ENCODE assay signal across 28 cellular contexts in genomic region chr15:75849167-75849566, GRCh38.
"Had no signal": no experiment of that assay in that cellular context is flagged by ENCODE, and none has a peak within 500 bp of the region (broad histone marks: within the 10 kb centered on the region; RNA-seq: fewer than 3 reads in every experiment).

No MANE protein-coding gene starts in this region.

- H3K27ac ChIP-seq: left ventricle myocardium inferior, neural progenitor cell, neutrophil, parathyroid adenoma, right atrium auricular region, right lobe of liver, stomach, testis, thyroid gland, transverse colon, upper lobe of left lung, vagina had no signal

- DNase-seq: islet precursor cell; left ventricle myocardium inferior; mesendoderm; naive B cell; natural killer cell; nephron progenitor cell; occipital lobe; right lobe of liver; stimulated activated CD4-positive, alpha-beta T cell treated with anti-CD3 and anti-CD28 coated beads, Interleukin-1b, Interleukin-23, amount 100 ng/mL, for 48 hours; stimulated activated CD4-positive, alpha-beta T cell treated with anti-CD3 and anti-CD28 coated beads, Interleukin-2, amount 100 ng/mL, for 48 hours; stimulated activated CD4-positive, alpha-beta T cell treated with anti-CD3 and anti-CD28 coated beads, Interleukin-4, amount 100 ng/mL, for 4 hours; stimulated activated CD8-positive, alpha-beta memory T cell treated with anti-CD3 and anti-CD28 coated beads, Interleukin-4, amount 100 ng/mL, for 48 hours; stimulated activated naive CD8-positive, alpha-beta T cell treated with anti-CD3 and anti-CD28 coated beads, Interleukin-15, Interleukin-2, amounts not matched to agents 100 U/mL and 50 U/mL, for 24 hours; stomach; testis; thyroid gland; transverse colon; upper lobe of left lung had no signal

- H3K4me1 ChIP-seq: parathyroid adenoma had no signal

- H3K9me3 ChIP-seq: left ventricle myocardium inferior, neutrophil, right atrium auricular region, right lobe of liver, stomach, testis, thyroid gland, transverse colon, upper lobe of left lung, vagina had no signal

- H3K4me3 ChIP-seq: left ventricle myocardium inferior, lung, neural progenitor cell, right atrium auricular region, right lobe of liver, smooth muscle cell, stomach, testis, thyroid gland, transverse colon, upper lobe of left lung, vagina had no signal

- H3K36me3 Mint-ChIP-seq: natural killer cell; stimulated activated memory B cell treated with anti-CD40 and anti-IgM and Interleukin-4, amounts not matched to agents 10 μg/mL and 1 μg/mL and 100 μg/mL, for 72 hours had no signal

- H3K9ac ChIP-seq: neural progenitor cell, parathyroid adenoma had no signal

- H3K4me2 ChIP-seq: neural progenitor cell, smooth muscle cell had no signal

- H3K36me3 ChIP-seq: left ventricle myocardium inferior, neural progenitor cell, neutrophil, right atrium auricular region, right lobe of liver, stomach, thyroid gland, transverse colon, vagina had no signal

- H3K27me3 ChIP-seq: right atrium auricular region, right lobe of liver, stomach, testis, thyroid gland, transverse colon, upper lobe of left lung, vagina had no signal

- ATAC-seq: natural killer cell; right lobe of liver; stimulated activated memory B cell treated with anti-CD40 and anti-IgM and Interleukin-4, amounts not matched to agents 10 μg/mL and 1 μg/mL and 100 μg/mL, for 72 hours; stimulated activated naive CD8-positive, alpha-beta T cell treated with anti-CD3 and anti-CD28 coated beads, Interleukin-15, Interleukin-2, amounts not matched to agents 100 U/mL and 50 U/mL, for 24 hours had no signal

- H2AFZ ChIP-seq: neural progenitor cell, parathyroid adenoma had no signal

- H3K4me3 Mint-ChIP-seq: mesothelial cell of epicardium; naive B cell; natural killer cell; nephron progenitor cell; neural progenitor cell; stimulated activated memory B cell treated with anti-CD40 and anti-IgM and Interleukin-4, amounts not matched to agents 10 μg/mL and 1 μg/mL and 100 μg/mL, for 72 hours had no signal

- H3K27me3 Mint-ChIP-seq: naive B cell; progenitor cell of endocrine pancreas; stimulated activated memory B cell treated with anti-CD40 and anti-IgM and Interleukin-4, amounts not matched to agents 10 μg/mL and 1 μg/mL and 100 μg/mL, for 72 hours had no signal

- H3K9me3 Mint-ChIP-seq: mesothelial cell of epicardium; naive B cell; natural killer cell; nephron progenitor cell; neural progenitor cell; stimulated activated memory B cell treated with anti-CD40 and anti-IgM and Interleukin-4, amounts not matched to agents 10 μg/mL and 1 μg/mL and 100 μg/mL, for 72 hours had no signal

- H3K27ac Mint-ChIP-seq: mesothelial cell of epicardium; naive B cell; natural killer cell; nephron progenitor cell; neural progenitor cell; progenitor cell of endocrine pancreas; stimulated activated memory B cell treated with anti-CD40 and anti-IgM and Interleukin-4, amounts not matched to agents 10 μg/mL and 1 μg/mL and 100 μg/mL, for 72 hours had no signal
